19 cellular contexts compared by ENCODE assay signal in the genomic region with DNA sequence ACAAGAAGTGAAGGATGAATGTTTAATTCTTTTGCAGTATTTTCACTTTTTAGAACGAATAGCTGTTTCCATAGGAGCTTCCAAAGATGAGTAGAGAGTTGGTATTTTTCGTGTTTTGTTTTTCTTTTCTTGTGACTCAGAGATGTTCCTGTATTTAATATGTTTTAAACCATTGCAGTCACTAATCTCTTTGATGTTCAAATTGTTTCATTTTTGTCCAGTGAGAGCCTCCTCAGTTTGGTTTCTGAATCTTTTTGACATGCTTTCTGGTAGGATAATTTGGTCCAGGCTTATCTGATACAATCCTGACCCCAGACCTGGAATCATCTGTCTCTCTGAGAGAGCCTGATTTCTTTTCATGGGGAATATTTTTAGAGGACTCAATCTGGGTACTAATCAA.
"Had no signal": no experiment of that assay in that cellular context is flagged by ENCODE, and none has a peak within 500 bp of the region (broad histone marks: within the 10 kb centered on the region; RNA-seq: fewer than 3 reads in every experiment).

No MANE protein-coding gene starts in this region.

- FAIRE-seq: colon had no signal

- H3K4me3 ChIP-seq: left ventricle myocardium inferior, mucosa of descending colon, spleen, testis had no signal

- H3K9ac ChIP-seq: parathyroid adenoma had no signal

- H3K27me3 ChIP-seq: testis had no signal

- DNase-seq: activated B cell treated with CpG ODN at 0.5 μM for 24 hours; activated CD4-positive, alpha-beta memory T cell treated with anti-CD3 and anti-CD28 coated beads for 36 hours; activated CD4-positive, alpha-beta T cell treated with anti-CD3 and anti-CD28 coated beads for 4 hours; activated T-cell treated with anti-CD3 and anti-CD28 coated beads for 4 hours; amygdala; caudate nucleus; immature natural killer cell; kidney glomerular epithelial cell; left ventricle myocardium inferior; mucosa of descending colon; naive thymus-derived CD4-positive, alpha-beta T cell; spleen; stimulated activated CD4-positive, alpha-beta T cell treated with anti-CD3 and anti-CD28 coated beads, Interleukin-4, amount 100 ng/mL, for 4 hours; testis had no signal

- H2AFZ ChIP-seq: parathyroid adenoma had no signal

- H3K36me3 ChIP-seq: left ventricle myocardium inferior, spleen had no signal

- H3K4me1 ChIP-seq: left ventricle myocardium inferior, parathyroid adenoma, spleen, testis had no signal

- H3K9me3 ChIP-seq: left ventricle myocardium inferior, mucosa of descending colon, spleen, testis had no signal

- ATAC-seq: mucosa of descending colon; naive thymus-derived CD4-positive, alpha-beta T cell; sciatic nerve; stimulated activated memory B cell treated with anti-CD40 and anti-IgM and Interleukin-4, amounts not matched to agents 10 μg/mL and 1 μg/mL and 100 μg/mL, for 72 hours had no signal

- H3K27ac ChIP-seq: epithelial cell of prostate, left ventricle myocardium inferior, parathyroid adenoma, spleen, testis had no signal
